ENCODE assay signal across 12 cellular contexts in the genomic region with DNA sequence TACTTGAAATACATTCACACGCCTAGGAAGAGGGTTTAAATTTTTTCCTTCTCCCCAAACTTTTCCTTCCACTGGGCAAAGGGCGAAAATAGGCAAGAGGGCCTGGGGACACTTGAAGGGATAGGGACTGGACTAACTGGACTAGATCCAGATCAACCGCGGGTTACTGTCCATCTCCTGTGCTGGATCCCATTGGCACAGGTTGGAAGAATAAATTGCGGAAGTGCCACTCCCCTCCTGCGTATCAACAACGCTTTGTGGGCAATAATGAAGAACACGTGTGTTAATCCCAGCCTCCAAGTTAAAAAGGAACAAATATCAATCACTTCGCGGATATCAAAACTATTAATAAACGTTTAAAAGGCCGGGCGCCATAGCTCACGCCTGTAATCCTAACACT. TPM values are rescaled to one million over a fixed set of nuclear protein-coding genes. Genes with fewer than 3 reads are reported as not detected.
DNase-seq lines count a peak whose midpoint lies in the region; ATAC-seq and TF ChIP-seq lines count a peak whose summit lies in the region.
"Had no signal": no experiment of that assay in that cellular context is flagged by ENCODE, and none has a peak within 500 bp of the region (broad histone marks: within the 10 kb centered on the region; RNA-seq: fewer than 3 reads in every experiment).

No MANE protein-coding gene starts in this region.

- no peak overlapping the region for H3K27ac ChIP-seq in HUES48 (ENCODE audit: low read depth, low read length)
- no peak overlapping the region for H3K27ac ChIP-seq in testis
- H3K27ac ChIP-seq: RWPE1 had no signal

- peaks cover 18% of the 10 kb centered on the region for H3K36me3 ChIP-seq in HUES48 (ENCODE audit: control insufficient read depth, insufficient read depth, low read length)
- no peaks in the 10 kb centered on the region for H3K36me3 ChIP-seq in testis (ENCODE audit: low read depth, missing control alignments)

- intact Hi-C loops in left colon (cut with DNase I, micrococcal nuclease) = no loop called here
- intact Hi-C loops in testis (cut with DNase I; ENCODE audit: low total_unique reads) = no loop called here

- no peaks in the 10 kb centered on the region for H3K9me3 Mint-ChIP-seq in activated T-helper 17 cell treated with anti-CD3 and anti-CD28 coated beads, Interleukin-2, amount 50 U/mL, for 72 hours

- peak overlapping the region; percentile 95 for H3K4me3 ChIP-seq in HUES48 (ENCODE audit: low read depth, low read length)
- peak overlapping the region; percentile 66 for H3K4me3 ChIP-seq in testis

- peaks cover 35% of the 10 kb centered on the region for H3K4me1 ChIP-seq in HUES48 (ENCODE audit: control insufficient read depth, insufficient read depth, low read length)
- peaks cover 5% of the 10 kb centered on the region for H3K4me1 ChIP-seq in testis

- peaks cover 11% of the 10 kb centered on the region for H3K4me1 Mint-ChIP-seq in activated T-helper 17 cell treated with anti-CD3 and anti-CD28 coated beads, Interleukin-2, amount 50 U/mL, for 72 hours

- no peak for TF ChIP-seq CTCF in testis (IDR thresholded peaks at IDR 0.05)

- H3K4me3 Mint-ChIP-seq in activated T-helper 17 cell treated with anti-CD3 and anti-CD28 coated beads, Interleukin-2, amount 50 U/mL, for 72 hours = peak overlapping the region; percentile 88

- H3K9me3 ChIP-seq in HUES48 (ENCODE audit: control insufficient read depth, insufficient read depth, low read length) = no peaks in the 10 kb centered on the region
- H3K9me3 ChIP-seq in testis = no peaks in the 10 kb centered on the region

- ATAC-seq in activated T-helper 17 cell treated with anti-CD3 and anti-CD28 coated beads, Interleukin-2, amount 50 U/mL, for 72 hours (replicated peaks) = no peak
- ATAC-seq in left colon = no peak
- ATAC-seq in HG02798 (IDR thresholded peaks at IDR 0.05; ENCODE audit: poor library complexity, unreplicated experiment) = no peak
- no peak for ATAC-seq in HG03108 (IDR thresholded peaks at IDR 0.05; ENCODE audit: unreplicated experiment)
- ATAC-seq in HG03457 (IDR thresholded peaks at IDR 0.05; ENCODE audit: unreplicated experiment) = no peak
- ATAC-seq: stimulated activated memory B cell treated with anti-CD40 and anti-IgM and Interleukin-4, amounts not matched to agents 10 μg/mL and 1 μg/mL and 100 μg/mL, for 72 hours had no signal

- no peak for TF ChIP-seq POLR2A in testis (IDR thresholded peaks at IDR 0.05)

- H3K9ac ChIP-seq in HUES48 (ENCODE audit: low read depth, low read length) = no peak overlapping the region

- H3K27me3 ChIP-seq in HUES48 (ENCODE audit: control insufficient read depth, insufficient read depth, low read length) (no peaks in the 10 kb centered on the region), testis (no peaks in the 10 kb centered on the region)

- no peak overlapping the region for H3K27ac Mint-ChIP-seq in activated T-helper 17 cell treated with anti-CD3 and anti-CD28 coated beads, Interleukin-2, amount 50 U/mL, for 72 hours

- DNase-seq in left colon (peak; percentile 47 to 68), testis (no peak)
- no peak for DNase-seq in activated CD4-positive, alpha-beta T cell treated with anti-CD3 and anti-CD28 coated beads for 48 hours
- DNase-seq: NCI-H524; stimulated activated CD4-positive, alpha-beta T cell treated with anti-CD3 and anti-CD28 coated beads, Interleukin-2, amount 100 ng/mL, for 48 hours had no signal

- H3K27me3 Mint-ChIP-seq in activated T-helper 17 cell treated with anti-CD3 and anti-CD28 coated beads, Interleukin-2, amount 50 U/mL, for 72 hours = peaks cover 14% of the 10 kb centered on the region

- peaks cover 5% of the 10 kb centered on the region for H3K36me3 Mint-ChIP-seq in activated T-helper 17 cell treated with anti-CD3 and anti-CD28 coated beads, Interleukin-2, amount 50 U/mL, for 72 hours (ENCODE audit: low read depth)

- 69 to 72% methylated on average over 14 of the region's 14 CpGs for WGBS in testis, 2 donors

RNA-seq across cellular contexts. Expression of gene FZD5, which starts 1.7 kb away (rescaled TPM):
- 1 to 10 TPM in 1 of 2 donors, under 1 TPM in 1; 0.54 to 1.2 TPM for total RNA-seq in activated T-helper 17 cell treated with anti-CD3 and anti-CD28 coated beads, Interleukin-2, amount 50 U/mL, for 72 hours
- total RNA-seq in left colon = 100 to 1,000 TPM; 109 to 147 TPM
- 1 to 10 TPM; 1.7 to 2.4 TPM for total RNA-seq in testis
- polyA plus RNA-seq in testis (ENCODE audit: insufficient read depth, low read depth, low replicate concordance) = 0.95 TPM

RNA-seq across cellular contexts. Expression of gene CCNYL1, which starts 60.0 kb away (rescaled TPM):
- 1 to 10 TPM; 3.4 to 6.8 TPM for total RNA-seq in activated T-helper 17 cell treated with anti-CD3 and anti-CD28 coated beads, Interleukin-2, amount 50 U/mL, for 72 hours
- total RNA-seq in left colon (10 to 100 TPM; 38.6 to 51.4 TPM), testis (10 to 100 TPM; 13.8 to 25.6 TPM)
- 32.5 TPM for polyA plus RNA-seq in testis (ENCODE audit: insufficient read depth, low read depth, low replicate concordance)

Comparison
In these comparisons a context has a peak if more than half of its experiments do, and no peak if none do; other contexts are left out.
1. DNase-seq: peak in left colon (2 of 2); none in testis (single experiment) and activated CD4-positive, alpha-beta T cell treated with anti-CD3 and anti-CD28 coated beads for 48 hours (single experiment).
2. RNA of gene FZD5, which starts 1.7 kb away (total RNA-seq): 109 to 147 TPM in left colon; 1.7 to 2.4 TPM in testis and 0.54 to 1.2 TPM in activated T-helper 17 cell treated with anti-CD3 and anti-CD28 coated beads, Interleukin-2, amount 50 U/mL, for 72 hours; every median in the first group is over 10 times any median in the second.